Comparison of ENCODE assay signal across 1 cellular context in genomic region chr13:99985886-99986527, GRCh38.
TF ChIP-seq lines count a peak whose summit lies in the region.

No MANE protein-coding gene starts in this region.

TF ChIP-seq in HepG2, 621 proteins besides CTCF, POLR2A, EP300 and RAD21:
- TF ChIP-seq JUNB (CRISPR knock-in tag; IDR thresholded peaks at IDR 0.05; ENCODE audit: borderline replicate concordance) = no peak
- TF ChIP-seq ZNF256 (CRISPR knock-in tag; conservative IDR thresholded peaks at IDR 0.05) = no peak
- TF ChIP-seq JUN (CRISPR knock-in tag; IDR thresholded peaks at IDR 0.05) = no peak
- TF ChIP-seq ZNF282 (IDR thresholded peaks at IDR 0.05; ENCODE audit: partially characterized antibody) = no peak
- TF ChIP-seq GZF1 (CRISPR knock-in tag; IDR thresholded peaks at IDR 0.05) = no peak
- TF ChIP-seq ZNF407 (CRISPR knock-in tag; IDR thresholded peaks at IDR 0.05; ENCODE audit: not compliant biosample characterization) = no peak
- no peak for TF ChIP-seq SNAPC2 (CRISPR knock-in tag; IDR thresholded peaks at IDR 0.05)
- TF ChIP-seq MNT (IDR thresholded peaks at IDR 0.05) = no peak
- no peak for TF ChIP-seq ZFAT (CRISPR knock-in tag; conservative IDR thresholded peaks at IDR 0.05)
- no peak for TF ChIP-seq KDM3A (CRISPR knock-in tag; IDR thresholded peaks at IDR 0.05; ENCODE audit: low read depth)
- no peak for TF ChIP-seq ZNF737 (CRISPR knock-in tag; IDR thresholded peaks at IDR 0.05; ENCODE audit: borderline replicate concordance)
- TF ChIP-seq GTF3A (CRISPR knock-in tag; conservative IDR thresholded peaks at IDR 0.05) = no peak
- TF ChIP-seq KLF11 (CRISPR knock-in tag; IDR thresholded peaks at IDR 0.05) = no peak
- TF ChIP-seq TOE1 (CRISPR knock-in tag; IDR thresholded peaks at IDR 0.05) = no peak
